17 cellular contexts compared by ENCODE assay signal in the genomic region with DNA sequence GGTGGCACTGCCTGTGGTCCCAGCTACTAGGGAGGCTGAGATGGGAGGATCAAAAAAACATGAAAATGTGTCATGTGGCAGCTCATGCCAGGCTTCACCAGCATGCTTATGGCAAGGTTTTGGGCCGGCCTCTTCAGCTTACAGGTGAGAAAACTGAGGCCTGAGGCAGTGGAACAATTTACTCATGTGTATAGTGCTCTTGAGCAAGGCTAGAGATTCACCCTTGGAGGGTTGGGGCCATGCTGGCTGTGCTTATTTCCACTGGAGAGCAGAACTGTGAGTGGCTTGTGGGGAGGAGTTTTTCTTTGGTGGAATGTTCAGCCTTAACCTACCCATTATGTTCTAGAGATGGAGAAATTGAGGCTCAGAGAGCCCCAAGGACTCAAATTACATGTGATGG. TPM values are rescaled to one million over a fixed set of nuclear protein-coding genes. Genes with fewer than 3 reads are reported as not detected.
DNase-seq lines count a peak whose midpoint lies in the region; ATAC-seq and TF ChIP-seq lines count a peak whose summit lies in the region.
"Had no signal": no experiment of that assay in that cellular context is flagged by ENCODE, and none has a peak within 500 bp of the region (broad histone marks: within the 10 kb centered on the region; RNA-seq: fewer than 3 reads in every experiment).

No MANE protein-coding gene starts in this region.

- H3K9me3 Mint-ChIP-seq in activated CD4-positive, alpha-beta T cell treated with anti-CD3 and anti-CD28 coated beads for 36 hours (ENCODE audit: low read depth): no peaks in the 10 kb centered on the region
- no peaks in the 10 kb centered on the region for H3K9me3 Mint-ChIP-seq in WTC11
- no peaks in the 10 kb centered on the region for H3K9me3 Mint-ChIP-seq in stimulated activated effector memory CD8-positive, alpha-beta T cell treated with anti-CD3 and anti-CD28 coated beads, Interleukin-12 subunit alpha, Interleukin-12 subunit beta, amount 100 ng/mL, for 72 hours

- H3K27me3 Mint-ChIP-seq in activated CD4-positive, alpha-beta T cell treated with anti-CD3 and anti-CD28 coated beads for 36 hours: no peaks in the 10 kb centered on the region
- H3K27me3 Mint-ChIP-seq in WTC11 (ENCODE audit: low read depth): no peaks in the 10 kb centered on the region

- intact Hi-C loops in activated CD4-positive, alpha-beta T cell treated with anti-CD3 and anti-CD28 coated beads for 36 hours (cut with DNase I, micrococcal nuclease): no loop called here
- intact Hi-C loops in Right ventricle myocardium superior (cut with DNase I): no loop called here
- intact Hi-C loops in right cardiac atrium (cut with DNase I): loop anchor here in 1 of 4 donors (10.0 kb wide), 1 partner anchor 88 kb away; no protein-coding TSS in a partner anchor

- no peaks in the 10 kb centered on the region for H3K27me3 ChIP-seq in right cardiac atrium (ENCODE audit: control insufficient read depth, insufficient read depth)
- H3K27me3 ChIP-seq: BLaER1 had no signal

- ATAC-seq in activated CD4-positive, alpha-beta T cell treated with anti-CD3 and anti-CD28 coated beads for 36 hours: peak; percentile 10
- ATAC-seq in Right ventricle myocardium superior (ENCODE audit: poor library complexity) (no peak), right cardiac atrium (no peak), WTC11 (no peak)
- ATAC-seq in stimulated activated effector memory CD8-positive, alpha-beta T cell treated with anti-CD3 and anti-CD28 coated beads, Interleukin-12 subunit alpha, Interleukin-12 subunit beta, amount 100 ng/mL, for 72 hours: no peak
- ATAC-seq: GM12878 had no signal

- CTCF ChIA-PET in activated CD4-positive, alpha-beta T cell treated with anti-CD3 and anti-CD28 coated beads for 36 hours (lab: Charles Lee): interaction anchor here (0.6 to 1.6 kb wide), 4 partner anchors 10 to 110 kb away, joined by 3 to 4 read pairs (median 3); no protein-coding TSS in a partner anchor
- CTCF ChIA-PET in WTC11 (lab: Charles Lee): interaction anchor here (0.7 to 0.9 kb wide), 2 partner anchors 8 to 1658 kb away, joined by 3 read pairs; no protein-coding TSS in a partner anchor

- 93% methylated on average over 1 of the region's 1 CpG for WGBS in right cardiac atrium

- no peak for TF ChIP-seq CTCF in WTC11 (IDR thresholded peaks at IDR 0.05)

- peak; percentile 43 for DNase-seq in activated CD4-positive, alpha-beta T cell treated with anti-CD3 and anti-CD28 coated beads for 36 hours
- no peak for DNase-seq in activated CD4-positive, alpha-beta T cell treated with anti-CD3 and anti-CD28 coated beads for 4 hours
- DNase-seq in Right ventricle myocardium superior: peak; percentile 5
- DNase-seq in right cardiac atrium: no peak
- no peak for DNase-seq in WTC11 (ENCODE audit: low spot score)
- DNase-seq in stimulated activated effector memory CD8-positive, alpha-beta T cell treated with anti-CD3 and anti-CD28 coated beads, Interleukin-12 subunit alpha, Interleukin-12 subunit beta, amount 100 ng/mL, for 72 hours (ENCODE audit: low spot score in 2 of 2): no peak
- no peak for DNase-seq in NCI-H146 (lab: John Stamatoyannopoulos, UW)
- no peak for DNase-seq in epidermal melanocyte (ENCODE audit: insufficient read length, low spot score)
- DNase-seq: DMS 273 treated with DMSO at 0.1 percent for 48 hours; GDM1; NCI-H1105 treated with DMSO at 0.1 percent for 48 hours; NCI-H187; NCI-H69; NK-92 treated with Interleukin-12 subunit alpha and Interleukin-12 subunit beta, amount 100 ng/mL, for 24 hours had no signal

- no peak overlapping the region for H3K4me3 ChIP-seq in right cardiac atrium (ENCODE audit: low read length)
- H3K4me3 ChIP-seq: BLaER1, GM12878, HAP-1 had no signal

- H3K9me3 ChIP-seq in right cardiac atrium (ENCODE audit: control insufficient read depth, low read length): no peaks in the 10 kb centered on the region
- H3K9me3 ChIP-seq: BLaER1, HAP-1 had no signal

- peaks cover 27% of the 10 kb centered on the region for H3K4me1 Mint-ChIP-seq in activated CD4-positive, alpha-beta T cell treated with anti-CD3 and anti-CD28 coated beads for 36 hours
- H3K4me1 Mint-ChIP-seq in WTC11: peaks cover 6% of the 10 kb centered on the region
- peaks cover 43% of the 10 kb centered on the region for H3K4me1 Mint-ChIP-seq in stimulated activated effector memory CD8-positive, alpha-beta T cell treated with anti-CD3 and anti-CD28 coated beads, Interleukin-12 subunit alpha, Interleukin-12 subunit beta, amount 100 ng/mL, for 72 hours

- H3K27ac Mint-ChIP-seq in activated CD4-positive, alpha-beta T cell treated with anti-CD3 and anti-CD28 coated beads for 36 hours: peak overlapping the region; percentile 5
- H3K27ac Mint-ChIP-seq in WTC11: peak overlapping the region; percentile 60; the same call in 1 of the 2 replicates
- peak overlapping the region; percentile 27 for H3K27ac Mint-ChIP-seq in stimulated activated effector memory CD8-positive, alpha-beta T cell treated with anti-CD3 and anti-CD28 coated beads, Interleukin-12 subunit alpha, Interleukin-12 subunit beta, amount 100 ng/mL, for 72 hours

- POLR2A ChIA-PET in activated CD4-positive, alpha-beta T cell treated with anti-CD3 and anti-CD28 coated beads for 36 hours (lab: Charles Lee): no interaction called here
- POLR2A ChIA-PET in WTC11 (lab: Charles Lee): no interaction called here

- peaks cover 67% of the 10 kb centered on the region for H3K36me3 Mint-ChIP-seq in activated CD4-positive, alpha-beta T cell treated with anti-CD3 and anti-CD28 coated beads for 36 hours (ENCODE audit: low read depth)
- H3K36me3 Mint-ChIP-seq in WTC11: peaks cover 48% of the 10 kb centered on the region
- peaks cover 96% of the 10 kb centered on the region for H3K36me3 Mint-ChIP-seq in stimulated activated effector memory CD8-positive, alpha-beta T cell treated with anti-CD3 and anti-CD28 coated beads, Interleukin-12 subunit alpha, Interleukin-12 subunit beta, amount 100 ng/mL, for 72 hours

- H3K4me3 Mint-ChIP-seq in activated CD4-positive, alpha-beta T cell treated with anti-CD3 and anti-CD28 coated beads for 36 hours: no peak overlapping the region
- no peak overlapping the region for H3K4me3 Mint-ChIP-seq in WTC11
- H3K4me3 Mint-ChIP-seq in stimulated activated effector memory CD8-positive, alpha-beta T cell treated with anti-CD3 and anti-CD28 coated beads, Interleukin-12 subunit alpha, Interleukin-12 subunit beta, amount 100 ng/mL, for 72 hours: no peak overlapping the region

- H3K4me1 ChIP-seq in right cardiac atrium (ENCODE audit: control insufficient read depth, insufficient read depth, low read length): no peaks in the 10 kb centered on the region
- H3K4me1 ChIP-seq: HAP-1 had no signal

- H3K27ac ChIP-seq in right cardiac atrium (ENCODE audit: low read length): no peak overlapping the region
- H3K27ac ChIP-seq: BLaER1 had no signal

TF ChIP-seq in WTC11, 78 proteins besides CTCF, POLR2A, EP300 and RAD21 (continues in another document):
- TF ChIP-seq, protein P1, sequence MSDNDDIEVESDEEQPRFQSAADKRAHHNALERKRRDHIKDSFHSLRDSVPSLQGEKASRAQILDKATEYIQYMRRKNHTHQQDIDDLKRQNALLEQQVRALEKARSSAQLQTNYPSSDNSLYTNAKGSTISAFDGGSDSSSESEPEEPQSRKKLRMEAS (CRISPR knock-in tag; IDR thresholded peaks at IDR 0.05): no peak
- TF ChIP-seq HMGA2 (CRISPR knock-in tag; IDR thresholded peaks at IDR 0.05) (no peak), NR3C1 (CRISPR knock-in tag; conservative IDR thresholded peaks at IDR 0.05; ENCODE audit: low read depth) (no peak), ZNF232 (CRISPR knock-in tag; IDR thresholded peaks at IDR 0.05) (no peak), RELA (CRISPR knock-in tag; IDR thresholded peaks at IDR 0.05; ENCODE audit: borderline replicate concordance) (no peak), OVOL2 (CRISPR knock-in tag; IDR thresholded peaks at IDR 0.05; ENCODE audit: borderline replicate concordance) (no peak), ZNF263 (CRISPR knock-in tag; IDR thresholded peaks at IDR 0.05; ENCODE audit: low read depth) (no peak)
- TF ChIP-seq, protein P2, sequence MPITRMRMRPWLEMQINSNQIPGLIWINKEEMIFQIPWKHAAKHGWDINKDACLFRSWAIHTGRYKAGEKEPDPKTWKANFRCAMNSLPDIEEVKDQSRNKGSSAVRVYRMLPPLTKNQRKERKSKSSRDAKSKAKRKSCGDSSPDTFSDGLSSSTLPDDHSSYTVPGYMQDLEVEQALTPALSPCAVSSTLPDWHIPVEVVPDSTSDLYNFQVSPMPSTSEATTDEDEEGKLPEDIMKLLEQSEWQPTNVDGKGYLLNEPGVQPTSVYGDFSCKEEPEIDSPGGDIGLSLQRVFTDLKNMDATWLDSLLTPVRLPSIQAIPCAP (CRISPR knock-in tag; IDR thresholded peaks at IDR 0.05): no peak
- TF ChIP-seq, protein P3, sequence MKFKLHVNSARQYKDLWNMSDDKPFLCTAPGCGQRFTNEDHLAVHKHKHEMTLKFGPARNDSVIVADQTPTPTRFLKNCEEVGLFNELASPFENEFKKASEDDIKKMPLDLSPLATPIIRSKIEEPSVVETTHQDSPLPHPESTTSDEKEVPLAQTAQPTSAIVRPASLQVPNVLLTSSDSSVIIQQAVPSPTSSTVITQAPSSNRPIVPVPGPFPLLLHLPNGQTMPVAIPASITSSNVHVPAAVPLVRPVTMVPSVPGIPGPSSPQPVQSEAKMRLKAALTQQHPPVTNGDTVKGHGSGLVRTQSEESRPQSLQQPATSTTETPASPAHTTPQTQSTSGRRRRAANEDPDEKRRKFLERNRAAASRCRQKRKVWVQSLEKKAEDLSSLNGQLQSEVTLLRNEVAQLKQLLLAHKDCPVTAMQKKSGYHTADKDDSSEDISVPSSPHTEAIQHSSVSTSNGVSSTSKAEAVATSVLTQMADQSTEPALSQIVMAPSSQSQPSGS (CRISPR knock-in tag; IDR thresholded peaks at IDR 0.05; ENCODE audit: borderline replicate concordance, low read depth): no peak

RNA-seq across cellular contexts. Expression of a gene that starts 31.8 kb away (rescaled TPM):
- 100 to 1,000 TPM; 194 to 232 TPM for total RNA-seq in activated CD4-positive, alpha-beta T cell treated with anti-CD3 and anti-CD28 coated beads for 36 hours
- 32.6 TPM for total RNA-seq in Right ventricle myocardium superior
- total RNA-seq in right cardiac atrium: 10 to 100 TPM; 44.4 to 52.0 (median 46.6) TPM
- 10.8 TPM for polyA plus RNA-seq in right cardiac atrium
- total RNA-seq in WTC11 (2021): 113 to 128 TPM (median 119 TPM) in 3 replicates

RNA-seq across cellular contexts. Expression of a gene that starts 47.1 kb away (rescaled TPM):
- 10 to 100 TPM; 41.6 to 51.3 TPM for total RNA-seq in activated CD4-positive, alpha-beta T cell treated with anti-CD3 and anti-CD28 coated beads for 36 hours
- total RNA-seq in Right ventricle myocardium superior (41.8 TPM), right cardiac atrium (10 to 100 TPM; 36.2 to 41.7 (median 38.4) TPM), WTC11 (2021) (45.0 to 66.7 TPM (median 47.7 TPM) in 3 replicates)
- 19.3 TPM for polyA plus RNA-seq in right cardiac atrium

Comparison
In these comparisons a context has a peak if more than half of its experiments do, and no peak if none do; other contexts are left out.
1. DNase-seq: peak in activated CD4-positive, alpha-beta T cell treated with anti-CD3 and anti-CD28 coated beads for 36 hours (single experiment) and Right ventricle myocardium superior (single experiment); none in activated CD4-positive, alpha-beta T cell treated with anti-CD3 and anti-CD28 coated beads for 4 hours (0 of 2), right cardiac atrium (0 of 3), WTC11 (single experiment), stimulated activated effector memory CD8-positive, alpha-beta T cell treated with anti-CD3 and anti-CD28 coated beads, Interleukin-12 subunit alpha, Interleukin-12 subunit beta, amount 100 ng/mL, for 72 hours (0 of 2), NCI-H146 (single experiment) and epidermal melanocyte (single experiment).
2. H3K27ac Mint-ChIP-seq: peak in every context shown above with its lines; median percentile 60 in WTC11; 27 in stimulated activated effector memory CD8-positive, alpha-beta T cell treated with anti-CD3 and anti-CD28 coated beads, Interleukin-12 subunit alpha, Interleukin-12 subunit beta, amount 100 ng/mL, for 72 hours; 5 in activated CD4-positive, alpha-beta T cell treated with anti-CD3 and anti-CD28 coated beads for 36 hours.